ENCODE assay signal across 8 cellular contexts in the genomic region with DNA sequence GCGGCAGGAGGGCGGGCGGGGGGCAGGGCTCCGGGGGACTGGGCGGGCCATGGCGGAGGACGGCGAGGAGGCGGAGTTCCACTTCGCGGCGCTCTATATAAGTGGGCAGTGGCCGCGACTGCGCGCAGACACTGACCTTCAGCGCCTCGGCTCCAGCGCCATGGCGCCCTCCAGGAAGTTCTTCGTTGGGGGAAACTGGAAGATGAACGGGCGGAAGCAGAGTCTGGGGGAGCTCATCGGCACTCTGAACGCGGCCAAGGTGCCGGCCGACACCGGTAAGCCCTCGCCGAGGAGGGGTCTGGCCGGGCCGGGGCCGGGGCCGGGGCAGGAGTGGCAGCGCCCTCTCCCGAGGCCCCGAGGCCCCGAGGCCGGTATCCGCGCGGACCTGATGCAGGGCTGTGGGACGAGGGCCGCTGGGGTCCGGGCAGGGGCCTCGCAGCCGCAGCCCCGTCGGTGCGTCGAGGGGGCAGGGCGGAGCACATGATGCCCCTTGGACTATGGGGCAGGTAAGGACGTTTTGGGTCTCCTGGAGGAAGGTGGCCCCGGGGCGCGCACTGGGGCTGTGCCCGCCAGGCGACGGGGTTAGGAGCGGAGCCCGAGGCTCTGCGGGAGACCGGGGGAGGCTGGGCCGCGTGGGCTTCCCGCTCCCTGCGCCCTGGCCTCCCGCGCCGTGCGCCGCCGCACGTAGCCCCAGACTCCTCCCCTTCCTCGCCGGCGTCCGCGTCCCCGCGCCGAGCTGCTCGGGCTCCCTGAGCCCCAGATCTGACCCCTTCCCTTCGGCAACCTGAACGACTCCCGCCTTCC. TPM values are rescaled to one million over a fixed set of nuclear protein-coding genes. Genes with fewer than 3 reads are reported as not detected.
DNase-seq lines count a peak whose midpoint lies in the region; ATAC-seq and TF ChIP-seq lines count a peak whose summit lies in the region.

A gene (plus strand): TSS at position 125 of the 804 bp plus-strand sequence. CDS start 36 bp downstream, at position 161.

- DNase-seq in GM06990 (ENCODE audit: extremely low read depth, insufficient read length): peak; percentile 86
- peak; percentile 81 for DNase-seq in HCEC 1CT
- DNase-seq in NB4 (ENCODE audit: low read depth): peak; percentile 84
- peak; percentile 57 to 82 (median 70) for DNase-seq in T-helper 2 cell
- DNase-seq in ascending aorta (ENCODE audit: low spot score in 2 of 2): peak in 1 of 2 donors; percentile 91
- peak; percentile 88 to 95 (median 94) for DNase-seq in right cardiac atrium
- peak; percentile 81 for DNase-seq in putamen (ENCODE audit: low spot score)
- DNase-seq in vagina (ENCODE audit: extremely low spot score in 2 of 2): no peak

- H3K27ac ChIP-seq in ascending aorta (peak within 1 kb of the TSS; percentile 99), right cardiac atrium (ENCODE audit: low read length) (peak within 1 kb of the TSS; percentile 94), vagina (peak within 1 kb of the TSS; percentile 93)

- TF ChIP-seq POLR2A in NB4 (IDR thresholded peaks at IDR 0.05; ENCODE audit: extremely low read depth, insufficient read length): peak; percentile 97
- TF ChIP-seq POLR2A in vagina (IDR thresholded peaks at IDR 0.05): peak in 1 of 2 donors; percentile 97

- WGBS in right cardiac atrium: under 1% methylated on average over 87 of the region's 87 CpGs

- H3K36me3 ChIP-seq in GM06990 (ENCODE audit: control insufficient read depth, insufficient read depth, low read length) (peaks cover 33% of the 10 kb centered on the region), ascending aorta (peaks cover 43 to 48% of the 10 kb centered on the region in 2 donors), vagina (peaks cover 0 to 40% of the 10 kb centered on the region in 2 donors)

- H3K9me3 ChIP-seq in ascending aorta: no peaks in the 10 kb centered on the region
- no peaks in the 10 kb centered on the region for H3K9me3 ChIP-seq in right cardiac atrium (ENCODE audit: control insufficient read depth, low read length)
- H3K9me3 ChIP-seq in vagina: no peaks in the 10 kb centered on the region

- no peak for TF ChIP-seq CTCF in GM06990 (IDR thresholded peaks at IDR 0.05; ENCODE audit: insufficient read depth, low read length, poor library complexity, severe bottlenecking)
- TF ChIP-seq CTCF in NB4 (IDR thresholded peaks at IDR 0.05; ENCODE audit: low read depth, low read length): no peak
- peak in 2 of 3 experiments; percentile 3 to 11 for TF ChIP-seq CTCF in ascending aorta (IDR thresholded peaks at IDR 0.05)
- TF ChIP-seq CTCF in vagina (IDR thresholded peaks at IDR 0.05): peak; percentile 8 to 22 (median 17)

- H3K4me1 ChIP-seq in ascending aorta (peaks cover 14 to 40% of the 10 kb centered on the region in 2 donors), right cardiac atrium (ENCODE audit: control insufficient read depth, insufficient read depth, low read length) (peaks cover 2% of the 10 kb centered on the region), vagina (peaks cover 49% of the 10 kb centered on the region)

- peak; percentile 84 to 86 for ATAC-seq in right cardiac atrium

- H3K27me3 ChIP-seq in GM06990 (replicated peaks; ENCODE audit: control insufficient read depth, insufficient read depth, low read length) (no peaks in the 10 kb centered on the region), ascending aorta (no peaks in the 10 kb centered on the region), right cardiac atrium (ENCODE audit: control insufficient read depth, insufficient read depth) (no peaks in the 10 kb centered on the region), vagina (no peaks in the 10 kb centered on the region)

- H3K4me3 ChIP-seq in GM06990 (replicated peaks; ENCODE audit: low read depth, low read length) (peak within 1 kb of the TSS; percentile 72), NB4 (ENCODE audit: low read depth, low read length) (peak within 1 kb of the TSS; percentile 96), ascending aorta (peak within 1 kb of the TSS; percentile 91 to 94), right cardiac atrium (ENCODE audit: low read length) (peak within 1 kb of the TSS; percentile 60), vagina (peak within 1 kb of the TSS; percentile 92 to 99)

- intact Hi-C loops in ascending aorta (cut with DNase I): loop anchor here (1.0 to 2.0 kb wide), 4 partner anchors 15 to 76 kb away; a partner anchor contains a TSS
- intact Hi-C loops in right cardiac atrium (cut with DNase I): loop anchor here in 1 of 4 donors (2.0 kb wide), 1 partner anchor 71 kb away; no protein-coding TSS in a partner anchor
- intact Hi-C loops in vagina (cut with DNase I): loop anchor here (5.0 kb wide), 1 partner anchor 60 kb away; a partner anchor contains a TSS

RNA-seq across cellular contexts. Expression of the gene that starts here (rescaled TPM):
- total RNA-seq in ascending aorta: 482 TPM
- 100 to 1,000 TPM; 707 to 793 (median 721) TPM for total RNA-seq in right cardiac atrium
- polyA plus RNA-seq in right cardiac atrium: 872 TPM
- 274 TPM for total RNA-seq in vagina

Comparison
In these comparisons a context has a peak if more than half of its experiments do, and no peak if none do; other contexts are left out.
1. DNase-seq: peak in GM06990 (single experiment), HCEC 1CT (single experiment), NB4 (single experiment), T-helper 2 cell (5 of 5), right cardiac atrium (3 of 3) and putamen (single experiment); none in vagina (0 of 2).
2. CTCF ChIP-seq: peak in ascending aorta (2 of 3) and vagina (3 of 3); none in GM06990 (single experiment) and NB4 (single experiment).
3. Peak in every context shown above with its lines, with median percentiles within 50 percentile points of each other: H3K4me3 ChIP-seq and H3K27ac ChIP-seq.